In genomic region chr21:45011426-45011825, GRCh38 we compare ENCODE assay signal across 1 cellular context.
TF ChIP-seq lines count a peak whose summit lies in the region.

No MANE protein-coding gene starts in this region.

TF ChIP-seq in HCT116, 20 proteins besides CTCF, POLR2A, EP300 and RAD21 (continued from another document):
- TF ChIP-seq CEBPB (IDR thresholded peaks at IDR 0.05; ENCODE audit: low read depth) (no peak), YY1 (IDR thresholded peaks at IDR 0.05; ENCODE audit: extremely low read depth, insufficient replicate concordance, low read depth, low read length) (no peak), REST (IDR thresholded peaks at IDR 0.05; ENCODE audit: low read depth) (no peak), FOSL1 (IDR thresholded peaks at IDR 0.05; ENCODE audit: low read depth) (no peak), CBX3 (IDR thresholded peaks at IDR 0.05; ENCODE audit: low read depth) (no peak), ELF1 (IDR thresholded peaks at IDR 0.05; ENCODE audit: borderline replicate concordance, low read depth) (no peak), ZNF274 (IDR thresholded peaks at IDR 0.05; ENCODE audit: low read depth, low read length) (no peak), EZH2 (IDR thresholded peaks at IDR 0.05) (no peak), ZFX (IDR thresholded peaks at IDR 0.05) (no peak)
TF ChIP-seq in HCT116: peak in this region for 0.
